10 cellular contexts compared by ENCODE assay signal in the genomic region with DNA sequence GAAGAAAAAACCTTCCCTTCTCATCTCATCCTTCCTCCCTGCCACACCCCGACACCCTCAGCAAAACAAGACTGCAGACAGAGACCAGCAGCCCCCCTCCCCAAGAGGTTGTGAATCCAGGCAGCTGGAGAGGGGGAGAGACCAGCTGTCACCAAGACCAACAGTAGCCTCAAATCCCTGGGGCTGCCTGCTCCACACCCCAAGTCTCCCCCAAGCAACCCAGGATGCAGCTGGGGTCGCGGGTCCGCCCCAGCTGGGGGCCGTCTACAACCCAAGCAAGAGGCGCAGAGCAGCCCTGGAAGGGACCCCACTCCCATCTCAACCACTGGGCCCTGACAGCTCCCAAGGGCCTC. TPM values are rescaled to one million over a fixed set of nuclear protein-coding genes. Genes with fewer than 3 reads are reported as not detected.
DNase-seq lines count a peak whose midpoint lies in the region; ATAC-seq and TF ChIP-seq lines count a peak whose summit lies in the region.
"Had no signal": no experiment of that assay in that cellular context is flagged by ENCODE, and none has a peak within 500 bp of the region (broad histone marks: within the 10 kb centered on the region; RNA-seq: fewer than 3 reads in every experiment).

No MANE protein-coding gene starts in this region.

- no peaks in the 10 kb centered on the region for H3K27me3 ChIP-seq in adrenal gland
- H3K27me3 ChIP-seq in tibial artery, result peaks cover 0 to 3% of the 10 kb centered on the region in 2 donors

- in situ Hi-C loops in GM13977 (cut with MboI; ENCODE audit: low pct_unique_long_range_greater_than_20kb, low sequenced_read_pairs, unreplicated experiment), result no loop called here

- 40 to 100% (median 48%) methylated on average over 1 to 6 of the region's 6 CpGs for WGBS in adrenal gland, 4 donors
- WGBS in lower leg skin, 2 donors, result 36 to 40% methylated on average over 1 to 3 of the region's 6 CpGs

- no peak for TF ChIP-seq CTCF in adrenal gland (IDR thresholded peaks at IDR 0.05)
- no peak for TF ChIP-seq CTCF in lower leg skin (IDR thresholded peaks at IDR 0.05)
- no peak for TF ChIP-seq CTCF in tibial artery (IDR thresholded peaks at IDR 0.05)
- TF ChIP-seq CTCF in GM13977 (IDR thresholded peaks at IDR 0.05; ENCODE audit: extremely low read depth, insufficient read depth, missing control alignments), result no peak

- no peak for DNase-seq in activated naive CD4-positive, alpha-beta T cell treated with anti-CD3 and anti-CD28 coated beads for 36 hours
- no peak for DNase-seq in activated naive CD4-positive, alpha-beta T cell (lab: John Stamatoyannopoulos, UW)
- DNase-seq in adrenal gland (no peak), lower leg skin (ENCODE audit: low spot score in 2 of 2) (no peak), tibial artery (no peak), GM13977 (ENCODE audit: low spot score) (no peak)
- DNase-seq: DND-41, NCI-H1436 treated with DMSO at 0.1 percent for 48 hours had no signal

- H3K27me3 Mint-ChIP-seq in activated naive CD4-positive, alpha-beta T cell treated with anti-CD3 and anti-CD28 coated beads for 36 hours (ENCODE audit: low read depth), result no peaks in the 10 kb centered on the region

- intact Hi-C loops in activated naive CD4-positive, alpha-beta T cell treated with anti-CD3 and anti-CD28 coated beads for 36 hours (cut with micrococcal nuclease), result loop anchor here (5.0 kb wide), 1 partner anchor 296 kb away; the partner anchor contains the start of gene AP3D1
- intact Hi-C loops in adrenal gland (cut with DNase I), result no loop called here
- intact Hi-C loops in lower leg skin (cut with DNase I; ENCODE audit: low total_unique reads), result no loop called here
- intact Hi-C loops in tibial artery (cut with DNase I; ENCODE audit: low total_unique reads), result no loop called here

- H3K36me3 Mint-ChIP-seq in activated naive CD4-positive, alpha-beta T cell treated with anti-CD3 and anti-CD28 coated beads for 36 hours (ENCODE audit: low read depth), result peaks cover 2% of the 10 kb centered on the region

- no peaks in the 10 kb centered on the region for H3K9me3 Mint-ChIP-seq in activated naive CD4-positive, alpha-beta T cell treated with anti-CD3 and anti-CD28 coated beads for 36 hours

- H3K9me3 ChIP-seq in adrenal gland (replicated peaks in 1 of 3), result no peaks in the 10 kb centered on the region
- H3K9me3 ChIP-seq in tibial artery, result no peaks in the 10 kb centered on the region

- CTCF ChIA-PET in activated naive CD4-positive, alpha-beta T cell treated with anti-CD3 and anti-CD28 coated beads for 36 hours (lab: Charles Lee), result interaction anchor here (1.6 kb wide), 1 partner anchor 8 kb away, joined by 6 read pairs; no protein-coding TSS in a partner anchor

- peak overlapping the region; percentile 87 for H3K27ac Mint-ChIP-seq in activated naive CD4-positive, alpha-beta T cell treated with anti-CD3 and anti-CD28 coated beads for 36 hours

- H3K4me1 ChIP-seq in adrenal gland (replicated peaks in 1 of 2) (peaks cover 46 to 73% of the 10 kb centered on the region in 2 donors), tibial artery (peaks cover 0 to 82% (median 43%) of the 10 kb centered on the region in 4 donors)

- peak overlapping the region in 2 of 4 donors; percentile 13 to 53 for H3K4me3 ChIP-seq in adrenal gland
- H3K4me3 ChIP-seq in lower leg skin (ENCODE audit: low read depth, poor library complexity, severe bottlenecking), result peak overlapping the region; percentile 4
- peak overlapping the region; percentile 27 to 49 for H3K4me3 ChIP-seq in tibial artery

- no peak for TF ChIP-seq POLR2A in adrenal gland (IDR thresholded peaks at IDR 0.05)
- no peak for TF ChIP-seq POLR2A in lower leg skin (IDR thresholded peaks at IDR 0.05)

- H3K4me3 Mint-ChIP-seq in activated naive CD4-positive, alpha-beta T cell treated with anti-CD3 and anti-CD28 coated beads for 36 hours, result peak overlapping the region; percentile 70

- ATAC-seq in GM21390 (IDR thresholded peaks at IDR 0.05; ENCODE audit: unreplicated experiment) (no peak), GM19395 (IDR thresholded peaks at IDR 0.05; ENCODE audit: unreplicated experiment) (no peak)

- H3K27ac ChIP-seq in adrenal gland, result peak overlapping the region; percentile 62 to 92 (median 86)
- peak overlapping the region; percentile 27 for H3K27ac ChIP-seq in tibial artery

- H3K4me1 Mint-ChIP-seq in activated naive CD4-positive, alpha-beta T cell treated with anti-CD3 and anti-CD28 coated beads for 36 hours (ENCODE audit: low read depth), result peaks cover 63% of the 10 kb centered on the region

- no peaks in the 10 kb centered on the region for H3K36me3 ChIP-seq in adrenal gland (replicated peaks in 1 of 2)
- H3K36me3 ChIP-seq in tibial artery, result peaks cover 0 to 7% (median 0%) of the 10 kb centered on the region in 3 donors

RNA-seq across cellular contexts. Expression of gene KLF16, which starts 7.1 kb away (rescaled TPM):
- total RNA-seq in activated naive CD4-positive, alpha-beta T cell treated with anti-CD3 and anti-CD28 coated beads for 36 hours, result 10 to 100 TPM; 13.5 to 15.0 TPM
- total RNA-seq in adrenal gland (10 to 100 TPM in 7 of 8 donors, 1 to 10 TPM in 1; 7.1 to 28.1 (median 18.3) TPM), lower leg skin (10 to 100 TPM in 3 of 4 donors, 1 to 10 TPM in 1; 9.0 to 16.2 (median 13.5) TPM)
- polyA plus RNA-seq in adrenal gland, result 10 to 100 TPM in 1 of 3 donors, 1 to 10 TPM in 2; 2.0 to 12.9 (median 6.9) TPM

RNA-seq across cellular contexts. Expression of gene REXO1, which starts 8.0 kb away (rescaled TPM):
- total RNA-seq in activated naive CD4-positive, alpha-beta T cell treated with anti-CD3 and anti-CD28 coated beads for 36 hours, result 10 to 100 TPM; 39.8 to 47.6 TPM
- total RNA-seq in adrenal gland (10 to 100 TPM; 14.4 to 98.8 (median 44.5) TPM), lower leg skin (10 to 100 TPM; 32.9 to 51.1 (median 41.2) TPM)
- polyA plus RNA-seq in adrenal gland, result 100 to 1,000 TPM in 2 of 3 donors, 10 to 100 TPM in 1; 18.4 to 155 (median 150) TPM

RNA-seq across cellular contexts. Expression of gene ABHD17A, which starts 29.0 kb away (rescaled TPM):
- 10 to 100 TPM; 79.3 to 79.9 TPM for total RNA-seq in activated naive CD4-positive, alpha-beta T cell treated with anti-CD3 and anti-CD28 coated beads for 36 hours
- total RNA-seq in adrenal gland (100 to 1,000 TPM in 4 of 8 donors, 10 to 100 TPM in 4; 60.1 to 145 (median 99.4) TPM), lower leg skin (100 to 1,000 TPM; 154 to 201 (median 186) TPM)
- polyA plus RNA-seq in adrenal gland, result 100 to 1,000 TPM in 2 of 3 donors, 1 to 10 TPM in 1; 2.5 to 235 (median 195) TPM

RNA-seq across cellular contexts. Expression of gene ATP8B3, which starts 44.2 kb away (rescaled TPM):
- 1 to 10 TPM; 6.1 to 8.4 TPM for total RNA-seq in activated naive CD4-positive, alpha-beta T cell treated with anti-CD3 and anti-CD28 coated beads for 36 hours
- total RNA-seq in adrenal gland, result 10 to 100 TPM in 2 of 8 donors, 1 to 10 TPM in 5, under 1 TPM in 1; 0.26 to 15.1 (median 4.6) TPM
- 1 to 10 TPM; 2.0 to 9.2 (median 3.9) TPM for polyA plus RNA-seq in adrenal gland
- 1 to 10 TPM in 1 of 4 donors, under 1 TPM in 3; 0.30 to 1.2 (median 0.66) TPM for total RNA-seq in lower leg skin

RNA-seq across cellular contexts. Expression of gene ADAT3, which starts 48.9 kb away (rescaled TPM):
- 1 to 10 TPM; 3.0 to 3.4 TPM for total RNA-seq in activated naive CD4-positive, alpha-beta T cell treated with anti-CD3 and anti-CD28 coated beads for 36 hours
- 10 to 100 TPM in 3 of 8 donors, 1 to 10 TPM in 5; 4.7 to 29.6 (median 9.2) TPM for total RNA-seq in adrenal gland
- polyA plus RNA-seq in adrenal gland, result 1 to 10 TPM in 2 of 3 donors, not detected in 1; 8.1 to 8.3 TPM
- 10 to 100 TPM; 20.1 to 27.3 (median 25.7) TPM for total RNA-seq in lower leg skin
